In genomic region chrX:111329370-111329769, GRCh38 we compare ENCODE assay signal across 33 cellular contexts. TPM values are rescaled to one million over a fixed set of nuclear protein-coding genes. Genes with fewer than 3 reads are reported as not detected.
"Had no signal": no experiment of that assay in that cellular context is flagged by ENCODE, and none has a peak within 500 bp of the region (broad histone marks: within the 10 kb centered on the region; RNA-seq: fewer than 3 reads in every experiment).

No MANE protein-coding gene starts in this region.

- FAIRE-seq: endometrium, endothelial cell of umbilical vein, frontal cortex had no signal

- H3K79me2 ChIP-seq: hepatocyte had no signal

- H3K4me3 Mint-ChIP-seq: dendritic cell treated with granulocyte-macrophage colony-stimulating factor and Interleukin-4, amounts not matched to agents 40 ng/mL and 50 ng/mL, for 4 days; effector memory CD8-positive, alpha-beta T cell; endodermal cell had no signal

- H3K27ac Mint-ChIP-seq: dendritic cell treated with granulocyte-macrophage colony-stimulating factor and Interleukin-4, amounts not matched to agents 40 ng/mL and 50 ng/mL, for 4 days; effector memory CD8-positive, alpha-beta T cell; endodermal cell had no signal

- H3K27me3 ChIP-seq: colonic mucosa, esophagus muscularis mucosa, esophagus squamous epithelium, foreskin keratinocyte, gastroesophageal sphincter, hepatocyte had no signal

- H3K9me3 Mint-ChIP-seq: dendritic cell treated with granulocyte-macrophage colony-stimulating factor and Interleukin-4, amounts not matched to agents 40 ng/mL and 50 ng/mL, for 4 days; effector memory CD8-positive, alpha-beta T cell had no signal

- DNase-seq: colonic mucosa; cortex of kidney; dermis blood vessel endothelial cell; dorsolateral prefrontal cortex; effector CD4-positive, alpha-beta T cell; effector CD8-positive, alpha-beta T cell; effector memory CD4-positive, alpha-beta T cell; effector memory CD8-positive, alpha-beta T cell; endodermal cell; erythroblast; esophagus squamous epithelium; foreskin fibroblast; foreskin keratinocyte; foreskin melanocyte; gastrocnemius medialis; glutamatergic neuron; head of caudate nucleus; heart left ventricle; heart right ventricle; hippocampal formation had no signal

- H2AFZ ChIP-seq: hepatocyte had no signal

- H3K36me3 ChIP-seq: colonic mucosa, esophagus muscularis mucosa, esophagus squamous epithelium, gastrocnemius medialis, gastroesophageal sphincter, heart left ventricle, heart right ventricle had no signal

- H3K9me3 ChIP-seq: colonic mucosa, esophagus muscularis mucosa, esophagus squamous epithelium, gastrocnemius medialis, gastroesophageal sphincter, heart left ventricle, heart right ventricle had no signal

- H3K4me1 ChIP-seq: colonic mucosa, esophagus muscularis mucosa, esophagus squamous epithelium, foreskin keratinocyte, gastrocnemius medialis, gastroesophageal sphincter, heart left ventricle, heart right ventricle had no signal

- H3K27ac ChIP-seq: colonic mucosa, coronary artery, dorsolateral prefrontal cortex, epithelial cell of prostate, esophagus muscularis mucosa, esophagus squamous epithelium, foreskin keratinocyte, gastrocnemius medialis, gastroesophageal sphincter, heart left ventricle, heart right ventricle, hepatocyte had no signal

- H3K4me3 ChIP-seq: colonic mucosa, coronary artery, dorsolateral prefrontal cortex, esophagus muscularis mucosa, esophagus squamous epithelium, gastrocnemius medialis, gastroesophageal sphincter, heart left ventricle, heart right ventricle, hepatocyte had no signal

- ATAC-seq: effector memory CD8-positive, alpha-beta T cell; esophagus mucosa; foreskin keratinocyte; gastrocnemius medialis; gastroesophageal sphincter; heart left ventricle; heart right ventricle had no signal

- H3K27me3 Mint-ChIP-seq: dendritic cell treated with granulocyte-macrophage colony-stimulating factor and Interleukin-4, amounts not matched to agents 40 ng/mL and 50 ng/mL, for 4 days; effector memory CD8-positive, alpha-beta T cell had no signal

- H3K4me2 ChIP-seq: hepatocyte had no signal

RNA-seq across cellular contexts. Expression of gene CAPN6, which starts 59.1 kb away (rescaled TPM):
- total RNA-seq: dermis blood vessel endothelial cell, dermis microvascular lymphatic vessel endothelial cell, endothelial cell of umbilical vein, fibroblast of lung, glomerular endothelial cell had no signal
- polyA plus RNA-seq: endothelial cell of umbilical vein, fibroblast of lung had no signal
